Comparison of ENCODE assay signal across 1 cellular context in genomic region chr7:155683714-155684113, GRCh38.
TF ChIP-seq lines count a peak whose summit lies in the region.

No MANE protein-coding gene starts in this region.

TF ChIP-seq in HepG2, 621 proteins besides CTCF, POLR2A, EP300 and RAD21:
- TF ChIP-seq ZNF782 (CRISPR knock-in tag; IDR thresholded peaks at IDR 0.05; ENCODE audit: borderline replicate concordance) (no peak), CCDC6 (CRISPR knock-in tag; IDR thresholded peaks at IDR 0.05) (no peak), RARG (CRISPR knock-in tag; IDR thresholded peaks at IDR 0.05; ENCODE audit: low read depth) (no peak), TRIM24 (CRISPR knock-in tag; IDR thresholded peaks at IDR 0.05) (no peak)
- TF ChIP-seq, protein P1, sequence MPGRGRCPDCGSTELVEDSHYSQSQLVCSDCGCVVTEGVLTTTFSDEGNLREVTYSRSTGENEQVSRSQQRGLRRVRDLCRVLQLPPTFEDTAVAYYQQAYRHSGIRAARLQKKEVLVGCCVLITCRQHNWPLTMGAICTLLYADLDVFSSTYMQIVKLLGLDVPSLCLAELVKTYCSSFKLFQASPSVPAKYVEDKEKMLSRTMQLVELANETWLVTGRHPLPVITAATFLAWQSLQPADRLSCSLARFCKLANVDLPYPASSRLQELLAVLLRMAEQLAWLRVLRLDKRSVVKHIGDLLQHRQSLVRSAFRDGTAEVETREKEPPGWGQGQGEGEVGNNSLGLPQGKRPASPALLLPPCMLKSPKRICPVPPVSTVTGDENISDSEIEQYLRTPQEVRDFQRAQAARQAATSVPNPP (CRISPR knock-in tag; IDR thresholded peaks at IDR 0.05) = no peak
